ENCODE assay signal across 16 cellular contexts in genomic region chr6:152226119-152226518, GRCh38.
"Had no signal": no experiment of that assay in that cellular context is flagged by ENCODE, and none has a peak within 500 bp of the region (broad histone marks: within the 10 kb centered on the region; RNA-seq: fewer than 3 reads in every experiment).

No MANE protein-coding gene starts in this region.

- H3K27ac ChIP-seq: coronary artery, epithelial cell of prostate, hepatocyte, thyroid gland had no signal

- H3K4me3 Mint-ChIP-seq: naive thymus-derived CD4-positive, alpha-beta T cell; neural crest cell; type B pancreatic cell had no signal

- ATAC-seq: left colon; naive thymus-derived CD4-positive, alpha-beta T cell had no signal

- H3K4me1 ChIP-seq: esophagus squamous epithelium, thyroid gland had no signal

- H3K4me3 ChIP-seq: coronary artery, esophagus squamous epithelium, hepatocyte, thyroid gland had no signal

- H3K27ac Mint-ChIP-seq: type B pancreatic cell had no signal

- H3K9me3 ChIP-seq: thyroid gland had no signal

- H3K27me3 ChIP-seq: esophagus squamous epithelium, hepatocyte, thyroid gland had no signal

- H3K4me1 Mint-ChIP-seq: naive thymus-derived CD4-positive, alpha-beta T cell had no signal

- H3K27me3 Mint-ChIP-seq: naive thymus-derived CD4-positive, alpha-beta T cell; type B pancreatic cell had no signal

- DNase-seq: effector memory CD4-positive, alpha-beta T cell; esophagus squamous epithelium; foreskin fibroblast; head of caudate nucleus; left colon; naive thymus-derived CD4-positive, alpha-beta T cell; posterior cingulate gyrus; small intestine; stimulated activated CD4-positive, alpha-beta T cell treated with anti-CD3 and anti-CD28 coated beads, Interleukin-12 subunit alpha, Interleukin-12 subunit beta, amount 100 ng/mL, for 4 hours; stimulated activated naive CD4-positive, alpha-beta T cell treated with Interleukin-2 at 50 U/mL for 16 hours; thyroid gland had no signal
